Comparison of ENCODE assay signal across 11 cellular contexts in the genomic region with DNA sequence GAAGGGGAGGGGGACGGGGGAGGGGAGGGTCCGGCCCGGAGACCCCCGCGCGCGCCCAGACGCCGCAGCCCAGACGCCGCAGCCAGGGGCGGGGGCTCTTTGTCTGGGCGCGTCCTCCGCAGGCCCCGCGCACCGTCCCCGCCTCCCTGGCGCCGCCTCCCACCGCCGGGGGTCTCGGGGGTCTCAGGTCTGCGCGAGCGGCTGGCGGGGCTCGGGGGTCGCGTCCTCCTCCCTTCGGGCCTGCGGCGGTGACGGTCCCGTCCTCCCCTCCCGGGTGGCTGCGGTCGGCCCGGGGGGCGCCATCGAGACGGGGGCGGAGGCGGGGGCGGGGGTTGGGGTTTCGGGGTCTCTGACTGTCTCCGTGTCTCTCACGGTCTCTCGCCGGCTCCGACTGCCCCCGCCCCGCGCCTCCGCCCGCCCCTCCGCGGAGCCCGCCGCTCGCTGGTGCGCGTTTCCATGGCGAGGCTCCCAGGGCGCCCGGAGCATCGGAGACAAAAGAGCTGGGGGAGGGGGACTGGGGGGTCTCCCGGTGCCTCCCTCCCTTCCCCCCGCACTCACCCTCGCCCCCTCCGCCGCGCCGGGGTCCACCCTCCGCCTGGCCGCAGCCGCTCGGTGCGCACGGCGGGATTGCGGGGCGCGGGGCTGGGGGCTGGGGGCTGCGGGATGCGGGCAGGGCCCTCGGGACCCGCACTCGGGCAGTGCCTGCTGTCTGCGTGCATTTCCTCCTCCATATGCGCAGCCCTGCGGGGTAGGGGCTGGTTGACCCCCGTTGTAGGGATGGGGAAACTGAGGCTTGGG. TPM values are rescaled to one million over a fixed set of nuclear protein-coding genes. Genes with fewer than 3 reads are reported as not detected.
DNase-seq lines count a peak whose midpoint lies in the region; ATAC-seq and TF ChIP-seq lines count a peak whose summit lies in the region.
"Had no signal": no experiment of that assay in that cellular context is flagged by ENCODE, and none has a peak within 500 bp of the region (broad histone marks: within the 10 kb centered on the region; RNA-seq: fewer than 3 reads in every experiment).

No MANE protein-coding gene starts in this region.

- H3K9me3 ChIP-seq in heart left ventricle = no peaks in the 10 kb centered on the region
- no peaks in the 10 kb centered on the region for H3K9me3 ChIP-seq in left lung
- H3K9me3 ChIP-seq in upper lobe of left lung = no peaks in the 10 kb centered on the region
- H3K9me3 ChIP-seq in PC-3 (ENCODE audit: low read length) = no peaks in the 10 kb centered on the region

- no peaks in the 10 kb centered on the region for H3F3A ChIP-seq in PC-3 (ENCODE audit: low read length, unreplicated experiment)

- ATAC-seq in heart left ventricle (peak in 1 of 4 donors; percentile 13), Right ventricle myocardium inferior (no peak), WTC11 (peak; percentile 71), left lung (no peak), upper lobe of left lung (ENCODE audit: low FRiP score in 2 of 2) (no peak), PC-3 (no peak)
- ATAC-seq: sciatic nerve had no signal

- H3K4me2 ChIP-seq in PC-3 (ENCODE audit: low read length) = no peak overlapping the region

- peak overlapping the region; percentile 58 for H3K4me3 Mint-ChIP-seq in WTC11
- H3K4me3 Mint-ChIP-seq: immature natural killer cell had no signal

- TF ChIP-seq EP300 in upper lobe of left lung (IDR thresholded peaks at IDR 0.05) = no peak

- no peaks in the 10 kb centered on the region for H3K9me2 ChIP-seq in PC-3 (replicated peaks; ENCODE audit: low read length)

- H3K27ac Mint-ChIP-seq in WTC11 = no peak overlapping the region
- H3K27ac Mint-ChIP-seq: immature natural killer cell had no signal

- no peaks in the 10 kb centered on the region for H4K20me1 ChIP-seq in PC-3 (ENCODE audit: low read length)

- POLR2A ChIA-PET in WTC11 (lab: Charles Lee) (no interaction called here), PC-3 (lab: Charles Lee; ENCODE audit: unreplicated experiment) (no interaction called here)

- H3K4me3 ChIP-seq in heart left ventricle = peak overlapping the region in 11 of 12 donors; percentile 24 to 52 (median 46)
- peak overlapping the region; percentile 13 to 35 for H3K4me3 ChIP-seq in left lung
- peak overlapping the region; percentile 35 to 54 (median 42) for H3K4me3 ChIP-seq in upper lobe of left lung
- H3K4me3 ChIP-seq in PC-3 (ENCODE audit: low read length) = no peak overlapping the region

- WGBS in heart left ventricle, 4 donors = 0 to 5% (median 3%) methylated on average over 4 to 93 of the region's 94 CpGs
- WGBS in upper lobe of left lung, 2 donors = 8% methylated on average over 4 of the region's 94 CpGs; no CpG with 5 or more reads in 1 of the 2 donors

- DNase-seq in heart left ventricle = no peak
- no peak for DNase-seq in Right ventricle myocardium inferior (ENCODE audit: missing footprints)
- DNase-seq in WTC11 (ENCODE audit: low spot score) = peak; percentile 63
- DNase-seq in left lung = no peak
- DNase-seq in upper lobe of left lung = peak in 1 of 2 donors; percentile 82
- no peak for DNase-seq in NCI-H1048 (lab: John Stamatoyannopoulos, UW)
- DNase-seq in H4 (ENCODE audit: low spot score) = no peak
- DNase-seq in PC-3 = no peak
- DNase-seq: C1 segment of cervical spinal cord, immature natural killer cell had no signal

- peaks cover 11 to 31% (median 23%) of the 10 kb centered on the region in 9 donors for H3K27me3 ChIP-seq in heart left ventricle
- peaks cover 18 to 36% of the 10 kb centered on the region in 2 donors for H3K27me3 ChIP-seq in left lung
- H3K27me3 ChIP-seq in upper lobe of left lung = peaks cover 0 to 20% (median 11%) of the 10 kb centered on the region in 4 donors
- no peaks in the 10 kb centered on the region for H3K27me3 ChIP-seq in PC-3 (ENCODE audit: low read length)

- no peak overlapping the region for H3K9ac ChIP-seq in PC-3 (ENCODE audit: low read length)

- H3K36me3 ChIP-seq in heart left ventricle = no peaks in the 10 kb centered on the region
- no peaks in the 10 kb centered on the region for H3K36me3 ChIP-seq in left lung
- H3K36me3 ChIP-seq in upper lobe of left lung = no peaks in the 10 kb centered on the region
- no peaks in the 10 kb centered on the region for H3K36me3 ChIP-seq in PC-3 (ENCODE audit: low read depth, low read length)

- H3K27me3 Mint-ChIP-seq in WTC11 (ENCODE audit: low read depth) = no peaks in the 10 kb centered on the region

- no peak overlapping the region for H2AFZ ChIP-seq in PC-3 (ENCODE audit: low read length)

- peaks cover 0 to 20% (median 10%) of the 10 kb centered on the region in 12 donors for H3K4me1 ChIP-seq in heart left ventricle
- H3K4me1 ChIP-seq in left lung = peaks cover 3 to 59% of the 10 kb centered on the region in 2 donors
- H3K4me1 ChIP-seq in upper lobe of left lung = peaks cover 22 to 32% (median 26%) of the 10 kb centered on the region in 4 donors
- H3K4me1 ChIP-seq in PC-3 (ENCODE audit: insufficient read depth, low read length) = no peaks in the 10 kb centered on the region

- H3K9me3 Mint-ChIP-seq in WTC11 = no peaks in the 10 kb centered on the region

- no TSS peak for BruUV-seq in PC-3 (replicated peaks; lab: Mats Ljungman, UMichigan)

- CTCF ChIA-PET in WTC11 (lab: Charles Lee) = interaction anchor here (0.6 kb wide), 1 partner anchor 80 kb away, joined by 3 read pairs; no protein-coding TSS in a partner anchor
- CTCF ChIA-PET in PC-3 (lab: Charles Lee) = no interaction called here

- peaks cover 7% of the 10 kb centered on the region for H3K4me1 Mint-ChIP-seq in WTC11
- H3K4me1 Mint-ChIP-seq: immature natural killer cell had no signal

- TF ChIP-seq POLR2A in heart left ventricle (IDR thresholded peaks at IDR 0.05) (no peak), upper lobe of left lung (IDR thresholded peaks at IDR 0.05) (no peak)

- TF ChIP-seq CTCF in heart left ventricle (IDR thresholded peaks at IDR 0.05) = no peak
- TF ChIP-seq CTCF in WTC11 (IDR thresholded peaks at IDR 0.05) = no peak
- TF ChIP-seq CTCF in left lung (IDR thresholded peaks at IDR 0.05) = no peak
- TF ChIP-seq CTCF in upper lobe of left lung (IDR thresholded peaks at IDR 0.05) = no peak
- no peak for TF ChIP-seq CTCF in PC-3 (conservative IDR thresholded peaks at IDR 0.05; ENCODE audit: low read depth, low read length)

- no peak overlapping the region for H3K27ac ChIP-seq in heart left ventricle
- no peak overlapping the region for H3K27ac ChIP-seq in left lung
- H3K27ac ChIP-seq in upper lobe of left lung = no peak overlapping the region
- no peak overlapping the region for H3K27ac ChIP-seq in PC-3 (ENCODE audit: low read length)

- H3K36me3 Mint-ChIP-seq in WTC11 = no peaks in the 10 kb centered on the region
- H3K36me3 Mint-ChIP-seq: immature natural killer cell had no signal

- intact Hi-C loops in heart left ventricle (cut with DNase I) (no loop called here), Right ventricle myocardium inferior (cut with DNase I) (no loop called here), left lung (cut with DNase I) (no loop called here), PC-3 (cut with micrococcal nuclease) (no loop called here)

- no peaks in the 10 kb centered on the region for H3K79me2 ChIP-seq in PC-3 (ENCODE audit: low read length)

TF ChIP-seq in WTC11, 78 proteins besides CTCF, POLR2A, EP300 and RAD21 (continues in another document):
- TF ChIP-seq SP1 (CRISPR knock-in tag; conservative IDR thresholded peaks at IDR 0.05) = peak; percentile 73

RNA-seq across cellular contexts. Expression of gene PLPPR3, which starts 0.4 kb away (rescaled TPM):
- total RNA-seq in heart left ventricle (under 1 TPM in 3 of 9 donors, not detected in 6; 0.10 to 0.50 (median 0.14) TPM), Right ventricle myocardium inferior (not detected), WTC11 (2021) (60.6 to 86.8 TPM (median 83.9 TPM) in 3 replicates), left lung (1 to 10 TPM; 1.6 to 1.9 TPM), upper lobe of left lung (10 to 100 TPM in 1 of 6 donors, 1 to 10 TPM in 4, under 1 TPM in 1; 0.63 to 14.2 (median 5.6) TPM), PC-3 (2014; rRNA removed) (not detected in 2 replicates)
- polyA plus RNA-seq in heart left ventricle = not detected
- 0.14 TPM in 1 of 2 replicates, not detected in the other for total RNA-seq in H4 (2014; rRNA removed; shearing (Covaris generic))
- total RNA-seq: sciatic nerve had no signal
- polyA plus RNA-seq: immature natural killer cell had no signal

RNA-seq across cellular contexts. Expression of gene AZU1, which starts 5.5 kb away (rescaled TPM):
- total RNA-seq in heart left ventricle = 1 to 10 TPM in 1 of 9 donors, under 1 TPM in 1, not detected in 7; 0.20 to 3.3 TPM
- polyA plus RNA-seq in heart left ventricle = under 1 TPM in 1 of 2 donors, not detected in 1; 0.11 TPM
- not detected for total RNA-seq in Right ventricle myocardium inferior
- 1.2 to 3.3 TPM (median 2.5 TPM) in 3 replicates for total RNA-seq in WTC11 (2021)
- total RNA-seq in left lung = 1 to 10 TPM; 1.3 TPM
- total RNA-seq in upper lobe of left lung = 10 to 100 TPM in 1 of 6 donors, 1 to 10 TPM in 5; 2.0 to 13.6 (median 5.3) TPM
- total RNA-seq in H4 (2014; rRNA removed; shearing (Covaris generic)) = not detected in 2 replicates
- total RNA-seq in PC-3 (2014; rRNA removed) = not detected in 2 replicates
- polyA plus RNA-seq: immature natural killer cell had no signal

RNA-seq across cellular contexts. Expression of gene PRTN3, which starts 18.6 kb away (rescaled TPM):
- total RNA-seq in heart left ventricle (under 1 TPM in 1 of 9 donors, not detected in 8; 0.40 TPM), Right ventricle myocardium inferior (not detected), WTC11 (2021) (0.53 to 0.82 TPM (median 0.61 TPM) in 3 replicates), left lung (under 1 TPM; 0.55 to 0.58 TPM), upper lobe of left lung (1 to 10 TPM in 2 of 6 donors, not detected in 4; 1.1 to 9.4 TPM), PC-3 (2014; rRNA removed) (0.29 and 0.40 TPM in 2 replicates)
- polyA plus RNA-seq in heart left ventricle = under 1 TPM in 1 of 2 donors, not detected in 1; 0.11 TPM
- 0.72 TPM in 1 of 2 replicates, not detected in the other for total RNA-seq in H4 (2014; rRNA removed; shearing (Covaris generic))
- polyA plus RNA-seq: immature natural killer cell had no signal

RNA-seq across cellular contexts. Expression of gene PTBP1, which starts 24.9 kb away (rescaled TPM):
- total RNA-seq in heart left ventricle (100 to 1,000 TPM in 1 of 9 donors, 10 to 100 TPM in 8; 47.6 to 144 (median 55.6) TPM), Right ventricle myocardium inferior (67.6 TPM), WTC11 (2021) (663 to 692 TPM (median 680 TPM) in 3 replicates), left lung (100 to 1,000 TPM; 236 to 354 TPM), upper lobe of left lung (100 to 1,000 TPM; 122 to 270 (median 219) TPM), PC-3 (2014; rRNA removed) (395 and 412 TPM in 2 replicates)
- polyA plus RNA-seq in heart left ventricle = 10 to 100 TPM; 39.2 to 52.2 TPM
- 131 and 138 TPM in 2 replicates for total RNA-seq in H4 (2014; rRNA removed; shearing (Covaris generic))

RNA-seq across cellular contexts. Expression of gene ELANE, which starts 29.9 kb away (rescaled TPM):
- total RNA-seq in heart left ventricle (1 to 10 TPM in 2 of 9 donors, under 1 TPM in 2, not detected in 5; 0.42 to 1.8 (median 1.3) TPM), Right ventricle myocardium inferior (1.6 TPM), WTC11 (2021) (not detected in 3 replicates), left lung (1 to 10 TPM in 1 of 2 donors, under 1 TPM in 1; 0.89 to 1.3 TPM), upper lobe of left lung (10 to 100 TPM in 1 of 6 donors, 1 to 10 TPM in 2, under 1 TPM in 2, not detected in 1; 0.69 to 11.9 (median 1.3) TPM), PC-3 (2014; rRNA removed) (not detected in 2 replicates)
- polyA plus RNA-seq in heart left ventricle = 1 to 10 TPM in 1 of 2 donors, under 1 TPM in 1; 0.53 to 1.4 TPM
- not detected in 2 replicates for total RNA-seq in H4 (2014; rRNA removed; shearing (Covaris generic))
- polyA plus RNA-seq: immature natural killer cell had no signal
